Comparison of ENCODE assay signal across 8 cellular contexts in the genomic region with DNA sequence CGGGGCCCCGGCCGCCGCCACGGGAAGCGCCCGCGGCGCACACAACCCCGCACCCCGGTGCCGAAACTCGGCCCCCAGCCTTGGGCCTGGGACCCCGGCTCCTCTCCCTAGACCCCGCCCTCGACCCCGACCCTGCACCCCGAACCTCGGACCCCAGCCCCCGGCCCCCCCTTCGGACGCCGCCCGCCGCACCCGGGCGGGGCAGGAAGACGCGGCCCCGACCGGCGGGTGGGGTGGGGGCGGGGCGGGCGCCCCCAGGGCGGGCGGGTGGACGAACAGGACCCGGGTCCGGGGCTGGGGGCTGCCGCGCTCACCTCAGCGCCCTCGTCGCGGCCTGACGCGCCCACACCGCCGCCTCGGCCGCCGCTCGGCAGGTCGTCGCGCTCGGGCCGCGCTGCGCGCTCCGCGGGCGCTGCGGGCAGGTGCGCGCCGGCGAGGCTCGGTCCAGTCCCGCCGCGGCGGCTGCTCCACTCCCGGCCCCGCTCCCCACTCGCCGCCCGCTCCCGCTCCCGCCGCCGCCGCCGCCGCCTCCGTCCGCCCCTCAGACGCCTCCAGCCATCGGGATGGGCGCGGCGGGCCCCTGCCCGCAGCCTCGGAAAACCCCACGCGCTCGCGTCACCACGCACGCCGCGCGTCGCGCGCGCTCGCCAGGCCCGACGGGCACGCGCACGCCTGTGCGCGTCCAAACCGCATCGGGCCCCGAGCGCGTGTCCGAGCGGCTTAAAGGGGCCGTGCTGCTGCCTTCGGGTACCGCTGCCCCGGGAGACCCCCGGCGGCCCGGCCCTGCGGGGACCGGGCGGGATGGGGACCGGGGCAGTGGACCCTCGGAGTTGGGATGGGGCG.
DNase-seq lines count a peak whose midpoint lies in the region; ATAC-seq and TF ChIP-seq lines count a peak whose summit lies in the region.

TSS of gene GNB1 (minus strand) at position 582 of the 843 bp plus-strand sequence. CDS start 65,634 bp downstream, outside the sequence.

- H3K27ac ChIP-seq in WERI-Rb-1 (peak within 1 kb of the TSS; percentile 92), skin epidermis (peak within 1 kb of the TSS; percentile 84 to 99 (median 97))

- peak; percentile 57 for ATAC-seq in HG02981 (IDR thresholded peaks at IDR 0.05; ENCODE audit: unreplicated experiment)

- DNase-seq in NCI-H2107 (lab: John Stamatoyannopoulos, UW) (peak; percentile 39), NCI-H2107 treated with DMSO at 0.1 percent for 48 hours (lab: John Stamatoyannopoulos, UW; ENCODE audit: unreplicated experiment) (no peak), NCI-H2171 (lab: John Stamatoyannopoulos, UW) (peak; percentile 91), WERI-Rb-1 (peak; percentile 84), T47D (ENCODE audit: low read depth in 1 of 2, low spot score in 1 of 2) (peak; percentile 87 to 92), iPS-NIHi11 (ENCODE audit: low spot score) (peak; percentile 98)

- H3K36me3 ChIP-seq in WERI-Rb-1 = no peaks in the 10 kb centered on the region; the same call in 1 of the 2 replicates

- TF ChIP-seq CTCF in WERI-Rb-1 (IDR thresholded peaks at IDR 0.05; ENCODE audit: low read depth, low read length) = no peak

- no peaks in the 10 kb centered on the region for H3K27me3 ChIP-seq in WERI-Rb-1 (ENCODE audit: insufficient read depth, low read depth, severe bottlenecking)

- H3K9me3 ChIP-seq in WERI-Rb-1 (ENCODE audit: severe bottlenecking) = no peaks in the 10 kb centered on the region

- H3K4me3 ChIP-seq in WERI-Rb-1 (ENCODE audit: low read depth, low read length) (peak within 1 kb of the TSS; percentile 86), skin epidermis (peak within 1 kb of the TSS; percentile 57 to 92 (median 82))

- in situ Hi-C loops in T47D (cut with HindIII; ENCODE audit: low pct_unique_long_range_greater_than_20kb, low sequenced_read_pairs) = no loop called here
